Comparison of ENCODE assay signal across 13 cellular contexts in the genomic region with DNA sequence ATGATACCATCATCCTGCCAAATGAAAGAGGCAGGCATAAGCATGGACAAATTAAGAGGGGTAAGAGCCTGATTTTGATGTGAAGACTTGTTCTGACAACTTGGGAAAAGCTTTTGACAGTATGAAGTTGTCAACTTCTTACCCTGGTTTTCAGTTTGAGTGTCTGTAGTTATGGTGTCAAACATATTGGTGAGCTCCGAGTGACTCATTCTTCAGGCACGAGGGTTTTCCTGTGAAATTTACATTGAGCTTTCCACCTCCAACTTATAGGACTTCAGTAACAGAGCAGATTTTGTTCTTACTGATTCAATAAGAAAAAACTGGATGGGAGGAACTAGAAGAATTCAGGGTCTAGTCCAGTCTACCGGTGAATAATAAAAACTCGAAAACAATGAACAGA. TPM values are rescaled to one million over a fixed set of nuclear protein-coding genes. Genes with fewer than 3 reads are reported as not detected.
"Had no signal": no experiment of that assay in that cellular context is flagged by ENCODE, and none has a peak within 500 bp of the region (broad histone marks: within the 10 kb centered on the region; RNA-seq: fewer than 3 reads in every experiment).

No MANE protein-coding gene starts in this region.

RNA-seq across cellular contexts. Expression of a gene that starts 34.3 kb away (rescaled TPM):
- total RNA-seq: activated CD4-positive, alpha-beta memory T cell treated with anti-CD3 and anti-CD28 coated beads for 36 hours; activated naive CD8-positive, alpha-beta T cell treated with anti-CD3 and anti-CD28 coated beads for 36 hours; body of pancreas; esophagus muscularis mucosa; hepatocyte; left ventricle myocardium inferior; natural killer cell; osteoblast; posterior vena cava; sigmoid colon; spleen; testis; uterus had no signal

RNA-seq across cellular contexts. Expression of a gene that starts 59.5 kb away (rescaled TPM):
- total RNA-seq: activated CD4-positive, alpha-beta memory T cell treated with anti-CD3 and anti-CD28 coated beads for 36 hours; activated naive CD8-positive, alpha-beta T cell treated with anti-CD3 and anti-CD28 coated beads for 36 hours; body of pancreas; esophagus muscularis mucosa; hepatocyte; left ventricle myocardium inferior; natural killer cell; osteoblast; posterior vena cava; sigmoid colon; spleen; uterus had no signal
